In genomic region chr7:135249901-135250300, GRCh38 we compare ENCODE assay signal across 29 cellular contexts. TPM values are rescaled to one million over a fixed set of nuclear protein-coding genes. Genes with fewer than 3 reads are reported as not detected.
"Had no signal": no experiment of that assay in that cellular context is flagged by ENCODE, and none has a peak within 500 bp of the region (broad histone marks: within the 10 kb centered on the region; RNA-seq: fewer than 3 reads in every experiment).

No MANE protein-coding gene starts in this region.

- H3K36me3 ChIP-seq: esophagus squamous epithelium, heart right ventricle, ovary, spleen, thoracic aorta, tibial nerve, upper lobe of left lung, uterus had no signal

- H3K27me3 ChIP-seq: esophagus squamous epithelium, ovary, spleen, tibial nerve, upper lobe of left lung, uterus had no signal

- H3K4me3 ChIP-seq: coronary artery, esophagus squamous epithelium, heart right ventricle, lung, ovary, psoas muscle, skin epidermis, spleen, thoracic aorta, tibial nerve, upper lobe of left lung, uterus had no signal

- H3K27ac ChIP-seq: coronary artery, esophagus squamous epithelium, heart right ventricle, ovary, psoas muscle, skin epidermis, spleen, thoracic aorta, tibial nerve, upper lobe of left lung, uterus had no signal

- H3K9me3 ChIP-seq: esophagus squamous epithelium, heart right ventricle, ovary, psoas muscle, spleen, thoracic aorta, tibial nerve, upper lobe of left lung, uterus had no signal

- DNase-seq: dermis blood vessel endothelial cell; effector memory CD4-positive, alpha-beta T cell; erythroblast; esophagus squamous epithelium; foreskin melanocyte; glutamatergic neuron; heart right ventricle; hippocampal formation; naive thymus-derived CD8-positive, alpha-beta T cell; nephron progenitor cell; occipital lobe; ovary; posterior cingulate gyrus; psoas muscle; right cardiac atrium; spleen; stimulated activated CD4-positive, alpha-beta T cell treated with anti-CD3 and anti-CD28 coated beads, Interleukin-4, amount 100 ng/mL, for 4 hours; stimulated activated naive CD8-positive, alpha-beta T cell treated with anti-CD3 and anti-CD28 coated beads, Interleukin-15, Interleukin-2, amounts not matched to agents 100 U/mL and 50 U/mL, for 24 hours; substantia nigra; upper lobe of left lung; uterus had no signal

RNA-seq across cellular contexts. Expression of gene STRA8, which starts 16.3 kb away (rescaled TPM):
- total RNA-seq: dermis blood vessel endothelial cell; esophagus squamous epithelium; heart right ventricle; lung; myocyte; naive thymus-derived CD8-positive, alpha-beta T cell; occipital lobe; ovary; psoas muscle; renal cortical epithelial cell; right cardiac atrium; spleen; thoracic aorta; tibial nerve; upper lobe of left lung; uterus had no signal
- polyA plus RNA-seq: heart right ventricle; liver; lung; naive thymus-derived CD8-positive, alpha-beta T cell; ovary; psoas muscle; right cardiac atrium; spleen had no signal
